Comparison of ENCODE assay signal across 1 cellular context in the genomic region with DNA sequence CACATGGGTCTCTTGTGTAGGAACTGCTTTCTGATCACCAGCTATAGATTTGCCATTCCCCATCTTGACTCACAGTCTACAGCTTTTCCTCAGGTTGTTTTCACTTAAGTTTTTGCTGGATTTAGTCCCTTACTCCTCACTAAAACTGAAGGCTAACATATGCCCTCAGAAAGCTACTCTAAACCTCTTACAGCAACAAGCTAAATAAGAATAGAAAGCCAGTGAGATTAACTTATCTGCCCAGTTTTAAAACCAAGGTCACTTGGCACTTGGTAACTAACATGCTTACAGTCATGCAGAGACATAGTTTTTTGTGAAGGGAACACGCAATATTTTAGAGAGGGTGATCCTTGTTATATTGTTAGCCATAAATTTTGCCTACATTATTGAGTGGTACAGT.
TF ChIP-seq lines count a peak whose summit lies in the region.

A gene with protein sequence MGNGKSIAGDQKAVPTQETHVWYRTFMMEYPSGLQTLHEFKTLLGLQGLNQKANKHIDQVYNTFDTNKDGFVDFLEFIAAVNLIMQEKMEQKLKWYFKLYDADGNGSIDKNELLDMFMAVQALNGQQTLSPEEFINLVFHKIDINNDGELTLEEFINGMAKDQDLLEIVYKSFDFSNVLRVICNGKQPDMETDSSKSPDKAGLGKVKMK (minus strand): TSS at position 180 of the 400 bp plus-strand sequence. CDS start 117 bp downstream, at position 63.

TF ChIP-seq in SK-N-SH treated with all-trans-retinoic acid at 6 μM for 48 hours, 23 proteins besides CTCF, POLR2A, EP300 and RAD21 (continued from another document):
- TF ChIP-seq, protein P1, sequence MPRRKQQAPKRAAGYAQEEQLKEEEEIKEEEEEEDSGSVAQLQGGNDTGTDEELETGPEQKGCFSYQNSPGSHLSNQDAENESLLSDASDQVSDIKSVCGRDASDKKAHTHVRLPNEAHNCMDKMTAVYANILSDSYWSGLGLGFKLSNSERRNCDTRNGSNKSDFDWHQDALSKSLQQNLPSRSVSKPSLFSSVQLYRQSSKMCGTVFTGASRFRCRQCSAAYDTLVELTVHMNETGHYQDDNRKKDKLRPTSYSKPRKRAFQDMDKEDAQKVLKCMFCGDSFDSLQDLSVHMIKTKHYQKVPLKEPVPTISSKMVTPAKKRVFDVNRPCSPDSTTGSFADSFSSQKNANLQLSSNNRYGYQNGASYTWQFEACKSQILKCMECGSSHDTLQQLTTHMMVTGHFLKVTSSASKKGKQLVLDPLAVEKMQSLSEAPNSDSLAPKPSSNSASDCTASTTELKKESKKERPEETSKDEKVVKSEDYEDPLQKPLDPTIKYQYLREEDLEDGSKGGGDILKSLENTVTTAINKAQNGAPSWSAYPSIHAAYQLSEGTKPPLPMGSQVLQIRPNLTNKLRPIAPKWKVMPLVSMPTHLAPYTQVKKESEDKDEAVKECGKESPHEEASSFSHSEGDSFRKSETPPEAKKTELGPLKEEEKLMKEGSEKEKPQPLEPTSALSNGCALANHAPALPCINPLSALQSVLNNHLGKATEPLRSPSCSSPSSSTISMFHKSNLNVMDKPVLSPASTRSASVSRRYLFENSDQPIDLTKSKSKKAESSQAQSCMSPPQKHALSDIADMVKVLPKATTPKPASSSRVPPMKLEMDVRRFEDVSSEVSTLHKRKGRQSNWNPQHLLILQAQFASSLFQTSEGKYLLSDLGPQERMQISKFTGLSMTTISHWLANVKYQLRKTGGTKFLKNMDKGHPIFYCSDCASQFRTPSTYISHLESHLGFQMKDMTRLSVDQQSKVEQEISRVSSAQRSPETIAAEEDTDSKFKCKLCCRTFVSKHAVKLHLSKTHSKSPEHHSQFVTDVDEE (CRISPR knock-in tag; IDR thresholded peaks at IDR 0.05), result no peak
- TF ChIP-seq, protein P2, sequence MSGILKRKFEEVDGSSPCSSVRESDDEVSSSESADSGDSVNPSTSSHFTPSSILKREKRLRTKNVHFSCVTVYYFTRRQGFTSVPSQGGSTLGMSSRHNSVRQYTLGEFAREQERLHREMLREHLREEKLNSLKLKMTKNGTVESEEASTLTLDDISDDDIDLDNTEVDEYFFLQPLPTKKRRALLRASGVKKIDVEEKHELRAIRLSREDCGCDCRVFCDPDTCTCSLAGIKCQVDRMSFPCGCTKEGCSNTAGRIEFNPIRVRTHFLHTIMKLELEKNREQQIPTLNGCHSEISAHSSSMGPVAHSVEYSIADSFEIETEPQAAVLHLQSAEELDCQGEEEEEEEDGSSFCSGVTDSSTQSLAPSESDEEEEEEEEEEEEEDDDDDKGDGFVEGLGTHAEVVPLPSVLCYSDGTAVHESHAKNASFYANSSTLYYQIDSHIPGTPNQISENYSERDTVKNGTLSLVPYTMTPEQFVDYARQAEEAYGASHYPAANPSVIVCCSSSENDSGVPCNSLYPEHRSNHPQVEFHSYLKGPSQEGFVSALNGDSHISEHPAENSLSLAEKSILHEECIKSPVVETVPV (CRISPR knock-in tag; IDR thresholded peaks at IDR 0.05), result no peak
- TF ChIP-seq SNAI2 (CRISPR knock-in tag; IDR thresholded peaks at IDR 0.05), result no peak
